ENCODE assay signal across 14 cellular contexts in genomic region chr10:63197304-63198092, GRCh38.
A peak's percentile ranks its signal among the peaks of the same experiment; 100 is the strongest.
DNase-seq lines count a peak whose midpoint lies in the region; ATAC-seq, FAIRE-seq and TF ChIP-seq lines count a peak whose summit lies in the region.
"Had no signal": no experiment of that assay in that cellular context is flagged by ENCODE, and none has a peak within 500 bp of the region (broad histone marks: within the 10 kb centered on the region; RNA-seq: fewer than 3 reads in every experiment).

No MANE protein-coding gene starts in this region.

- H3K9me3 Mint-ChIP-seq in osteocyte (ENCODE audit: unreplicated experiment) = no peaks in the 10 kb centered on the region
- H3K9me3 Mint-ChIP-seq: activated CD8-positive, alpha-beta T cell treated with anti-CD3 and anti-CD28 coated beads for 36 hours; activated naive CD4-positive, alpha-beta T cell treated with anti-CD3 and anti-CD28 coated beads, Interleukin-2, amount 50 U/mL, for 24 hours; endodermal cell; mesothelial cell of epicardium; T-helper 1 cell treated with Interleukin-12 subunit alpha and Interleukin-12 subunit beta and Interleukin-4 antibody, amounts not matched to agents 30 μg/mL and 1 μg/mL, for 36 hours had no signal

- ATAC-seq in T-helper 17 cell (no peak), HG03108 (IDR thresholded peaks at IDR 0.05; ENCODE audit: unreplicated experiment) (no peak)
- ATAC-seq: activated CD8-positive, alpha-beta T cell treated with anti-CD3 and anti-CD28 coated beads for 36 hours had no signal

- H3K4me1 Mint-ChIP-seq in T-helper 17 cell = peaks cover 12% of the 10 kb centered on the region
- peaks cover 44% of the 10 kb centered on the region for H3K4me1 Mint-ChIP-seq in osteocyte (ENCODE audit: unreplicated experiment)
- H3K4me1 Mint-ChIP-seq: activated naive CD4-positive, alpha-beta T cell treated with anti-CD3 and anti-CD28 coated beads, Interleukin-2, amount 50 U/mL, for 24 hours had no signal

- TF ChIP-seq CTCF in fibroblast of the aortic adventitia (IDR thresholded peaks at IDR 0.05; ENCODE audit: insufficient read depth, low read length) = no peak
- TF ChIP-seq CTCF in osteocyte (IDR thresholded peaks at IDR 0.05) = no peak

- H3K27ac Mint-ChIP-seq in T-helper 17 cell (peak overlapping the region; percentile 45), osteocyte (ENCODE audit: unreplicated experiment) (peak overlapping the region; percentile 66)
- H3K27ac Mint-ChIP-seq: activated CD8-positive, alpha-beta T cell treated with anti-CD3 and anti-CD28 coated beads for 36 hours; activated naive CD4-positive, alpha-beta T cell treated with anti-CD3 and anti-CD28 coated beads, Interleukin-2, amount 50 U/mL, for 24 hours; endodermal cell; mesothelial cell of epicardium; T-helper 1 cell treated with Interleukin-12 subunit alpha and Interleukin-12 subunit beta and Interleukin-4 antibody, amounts not matched to agents 30 μg/mL and 1 μg/mL, for 36 hours had no signal

- H3K9me3 ChIP-seq in T-helper 17 cell (ENCODE audit: control insufficient read depth, low read length, poor library complexity, severe bottlenecking) = no peaks in the 10 kb centered on the region

- H3K27me3 Mint-ChIP-seq in T-helper 17 cell (no peaks in the 10 kb centered on the region), osteocyte (ENCODE audit: unreplicated experiment) (no peaks in the 10 kb centered on the region)
- H3K27me3 Mint-ChIP-seq: activated CD8-positive, alpha-beta T cell treated with anti-CD3 and anti-CD28 coated beads for 36 hours; activated naive CD4-positive, alpha-beta T cell treated with anti-CD3 and anti-CD28 coated beads, Interleukin-2, amount 50 U/mL, for 24 hours had no signal

- no peak overlapping the region for H3K4me3 Mint-ChIP-seq in T-helper 17 cell
- peak overlapping the region; percentile 23 for H3K4me3 Mint-ChIP-seq in osteocyte (ENCODE audit: unreplicated experiment)
- H3K4me3 Mint-ChIP-seq: activated CD8-positive, alpha-beta T cell treated with anti-CD3 and anti-CD28 coated beads for 36 hours; activated naive CD4-positive, alpha-beta T cell treated with anti-CD3 and anti-CD28 coated beads, Interleukin-2, amount 50 U/mL, for 24 hours; endodermal cell; mesothelial cell of epicardium; T-helper 1 cell treated with Interleukin-12 subunit alpha and Interleukin-12 subunit beta and Interleukin-4 antibody, amounts not matched to agents 30 μg/mL and 1 μg/mL, for 36 hours had no signal

- DNase-seq in GM03348 (ENCODE audit: low spot score) = peak; percentile 68
- no peak for DNase-seq in T-helper 17 cell
- peak; percentile 95 for DNase-seq in fibroblast of the aortic adventitia (ENCODE audit: low read depth)
- no peak for DNase-seq in osteocyte (ENCODE audit: extremely low spot score, unreplicated experiment)
- DNase-seq in C1 segment of cervical spinal cord (lab: John Stamatoyannopoulos, UW) = no peak
- DNase-seq in GM12892 (ENCODE audit: insufficient read length) = no peak
- DNase-seq: activated CD8-positive, alpha-beta T cell treated with anti-CD3 and anti-CD28 coated beads for 36 hours; endodermal cell; hypothalamus; NCI-H2171 had no signal

- no peak for FAIRE-seq in GM12892 (lab: Jason Lieb, UNC)

- H3K36me3 Mint-ChIP-seq in T-helper 17 cell (ENCODE audit: low read depth) = peaks cover 4% of the 10 kb centered on the region
- peaks cover 39% of the 10 kb centered on the region for H3K36me3 Mint-ChIP-seq in osteocyte (ENCODE audit: unreplicated experiment)

- no peak for TF ChIP-seq POLR2A in GM12892 (IDR thresholded peaks at IDR 0.05; ENCODE audit: low read depth, low read length)

- H3K4me3 ChIP-seq in fibroblast of the aortic adventitia (ENCODE audit: low read depth, low read length) = no peak overlapping the region

Comparison
In these comparisons a context has a peak if more than half of its experiments do, and no peak if none do; other contexts are left out.
1. DNase-seq: peak in GM03348 (single experiment) and fibroblast of the aortic adventitia (single experiment); none in T-helper 17 cell (0 of 3), osteocyte (single experiment), C1 segment of cervical spinal cord (0 of 14) and GM12892 (single experiment).